Comparison of ENCODE assay signal across 22 cellular contexts in genomic region chr20:62227591-62227976, GRCh38. TPM values are rescaled to one million over a fixed set of nuclear protein-coding genes. Genes with fewer than 3 reads are reported as not detected.
"Had no signal": no experiment of that assay in that cellular context is flagged by ENCODE, and none has a peak within 500 bp of the region (broad histone marks: within the 10 kb centered on the region; RNA-seq: fewer than 3 reads in every experiment).

No MANE protein-coding gene starts in this region.

- H3K27ac Mint-ChIP-seq: activated CD8-positive, alpha-beta memory T cell treated with anti-CD3 and anti-CD28 coated beads, Interleukin-2, amount 10 ng/mL, durations not matched to agents 7 days and 5 days; nephron had no signal

- H3K4me3 ChIP-seq: colonic mucosa, esophagus squamous epithelium, spleen, upper lobe of left lung had no signal

- FAIRE-seq: astrocyte had no signal

- H3K4me1 ChIP-seq: colonic mucosa, spleen, upper lobe of left lung had no signal

- H3K4me1 Mint-ChIP-seq: activated CD8-positive, alpha-beta memory T cell treated with anti-CD3 and anti-CD28 coated beads, Interleukin-2, amount 10 ng/mL, durations not matched to agents 7 days and 5 days; nephron had no signal

- DNase-seq: activated CD4-positive, alpha-beta T cell treated with anti-CD3 and anti-CD28 coated beads, Interleukin-2, amount 50 U/mL, for 48 hours; activated CD4-positive, CD25-positive, alpha-beta regulatory T cell treated with anti-CD3 and anti-CD28 coated beads, Interleukin-2, amount 50 U/mL, for 72 hours; activated CD8-positive, alpha-beta memory T cell treated with anti-CD3 and anti-CD28 coated beads, Interleukin-2, amount 10 ng/mL, durations not matched to agents 7 days and 5 days; activated gamma-delta T cell; activated T-cell treated with anti-CD3 and anti-CD28 coated beads, Interleukin-2, amount 50 U/mL, for 48 hours; esophagus squamous epithelium; foreskin fibroblast; spleen; stimulated activated CD4-positive, alpha-beta T cell treated with anti-CD3 and anti-CD28 coated beads, Interleukin-1b, Interleukin-23, amount 100 ng/mL, for 48 hours; stimulated activated naive CD4-positive, alpha-beta T cell; T-helper 2 cell had no signal

- H3K4me3 Mint-ChIP-seq: activated CD8-positive, alpha-beta memory T cell treated with anti-CD3 and anti-CD28 coated beads, Interleukin-2, amount 10 ng/mL, durations not matched to agents 7 days and 5 days; nephron had no signal

- ATAC-seq: sciatic nerve had no signal

- H3K9me3 Mint-ChIP-seq: nephron had no signal

- H3K27ac ChIP-seq: colonic mucosa, esophagus squamous epithelium, spleen, upper lobe of left lung had no signal

- H3K36me3 ChIP-seq: colonic mucosa, esophagus squamous epithelium, spleen, upper lobe of left lung had no signal

- H3K36me3 Mint-ChIP-seq: activated CD8-positive, alpha-beta memory T cell treated with anti-CD3 and anti-CD28 coated beads, Interleukin-2, amount 10 ng/mL, durations not matched to agents 7 days and 5 days had no signal

- H3K9me3 ChIP-seq: colonic mucosa, esophagus squamous epithelium, spleen, upper lobe of left lung had no signal

RNA-seq across cellular contexts. Expression of gene HRH3, which starts 7.5 kb away (rescaled TPM):
- total RNA-seq: activated CD8-positive, alpha-beta memory T cell treated with anti-CD3 and anti-CD28 coated beads, Interleukin-2, amount 10 ng/mL, durations not matched to agents 7 days and 5 days; cardiac septum; colonic mucosa; esophagus squamous epithelium; left colon; lung microvascular endothelial cell; mucosa of gallbladder; omental fat pad; pulmonary artery endothelial cell; sciatic nerve; spleen; upper lobe of left lung had no signal
- polyA plus RNA-seq: spleen had no signal
